Comparison of ENCODE assay signal across 8 cellular contexts in genomic region chr1:200409761-200410565, GRCh38. TPM values are rescaled to one million over a fixed set of nuclear protein-coding genes. Genes with fewer than 3 reads are reported as not detected.
DNase-seq lines count a peak whose midpoint lies in the region; ATAC-seq and TF ChIP-seq lines count a peak whose summit lies in the region.

A gene with protein sequence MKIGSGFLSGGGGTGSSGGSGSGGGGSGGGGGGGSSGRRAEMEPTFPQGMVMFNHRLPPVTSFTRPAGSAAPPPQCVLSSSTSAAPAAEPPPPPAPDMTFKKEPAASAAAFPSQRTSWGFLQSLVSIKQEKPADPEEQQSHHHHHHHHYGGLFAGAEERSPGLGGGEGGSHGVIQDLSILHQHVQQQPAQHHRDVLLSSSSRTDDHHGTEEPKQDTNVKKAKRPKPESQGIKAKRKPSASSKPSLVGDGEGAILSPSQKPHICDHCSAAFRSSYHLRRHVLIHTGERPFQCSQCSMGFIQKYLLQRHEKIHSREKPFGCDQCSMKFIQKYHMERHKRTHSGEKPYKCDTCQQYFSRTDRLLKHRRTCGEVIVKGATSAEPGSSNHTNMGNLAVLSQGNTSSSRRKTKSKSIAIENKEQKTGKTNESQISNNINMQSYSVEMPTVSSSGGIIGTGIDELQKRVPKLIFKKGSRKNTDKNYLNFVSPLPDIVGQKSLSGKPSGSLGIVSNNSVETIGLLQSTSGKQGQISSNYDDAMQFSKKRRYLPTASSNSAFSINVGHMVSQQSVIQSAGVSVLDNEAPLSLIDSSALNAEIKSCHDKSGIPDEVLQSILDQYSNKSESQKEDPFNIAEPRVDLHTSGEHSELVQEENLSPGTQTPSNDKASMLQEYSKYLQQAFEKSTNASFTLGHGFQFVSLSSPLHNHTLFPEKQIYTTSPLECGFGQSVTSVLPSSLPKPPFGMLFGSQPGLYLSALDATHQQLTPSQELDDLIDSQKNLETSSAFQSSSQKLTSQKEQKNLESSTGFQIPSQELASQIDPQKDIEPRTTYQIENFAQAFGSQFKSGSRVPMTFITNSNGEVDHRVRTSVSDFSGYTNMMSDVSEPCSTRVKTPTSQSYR (minus strand): TSS chr1:200410036. CDS start chr1:200409705, 331 bp downstream.

- ATAC-seq in HG02678 (IDR thresholded peaks at IDR 0.05; ENCODE audit: unreplicated experiment) = peak; percentile 95
- peak; percentile 99 for ATAC-seq in activated naive CD4-positive, alpha-beta T cell treated with anti-CD3 and anti-CD28 coated beads, Interleukin-2, amount 50 U/mL, for 72 hours
- peak; percentile 98 for ATAC-seq in omental fat pad (ENCODE audit: low FRiP score)

- H3K27ac Mint-ChIP-seq in activated naive CD4-positive, alpha-beta T cell treated with anti-CD3 and anti-CD28 coated beads, Interleukin-2, amount 50 U/mL, for 72 hours = peak within 1 kb of the TSS; percentile 95 to 99

- TF ChIP-seq CTCF in GM12864 (IDR thresholded peaks at IDR 0.05; ENCODE audit: low read depth, low read length, missing control alignments) = no peak
- TF ChIP-seq CTCF in omental fat pad (IDR thresholded peaks at IDR 0.05) = no peak

- H3K27ac ChIP-seq in temporal lobe (ENCODE audit: low read depth, low read length) = peak within 1 kb of the TSS; percentile 68

- DNase-seq in GM12864 (ENCODE audit: low read depth) (peak; percentile 79), NCI-H1105 treated with DMSO at 0.1 percent for 48 hours (lab: John Stamatoyannopoulos, UW) (peak; percentile 98), SKM-1 treated with dmso at 0.1 percent for 144 hours (lab: John Stamatoyannopoulos, UW; ENCODE audit: unreplicated experiment) (peak; percentile 96), glomerular visceral epithelial cell (ENCODE audit: extremely low spot score) (peak; percentile 93), omental fat pad (ENCODE audit: low spot score) (peak; percentile 78)
- DNase-seq in activated naive CD4-positive, alpha-beta T cell treated with anti-CD3 and anti-CD28 coated beads, Interleukin-2, amount 50 U/mL, for 72 hours (ENCODE audit: low spot score in 2 of 2) = peak; percentile 93 to 97

- H3K9me3 Mint-ChIP-seq in activated naive CD4-positive, alpha-beta T cell treated with anti-CD3 and anti-CD28 coated beads, Interleukin-2, amount 50 U/mL, for 72 hours = no peaks in the 10 kb centered on the region

- H3K4me3 ChIP-seq in GM12864 (ENCODE audit: low read depth, low read length) = peak within 1 kb of the TSS; percentile 99

- H3K36me3 Mint-ChIP-seq in activated naive CD4-positive, alpha-beta T cell treated with anti-CD3 and anti-CD28 coated beads, Interleukin-2, amount 50 U/mL, for 72 hours = peaks cover 42% of the 10 kb centered on the region in 2 donors

RNA-seq across cellular contexts. Expression of the gene that starts here (rescaled TPM):
- 10 to 100 TPM; 16.2 to 19.2 TPM for total RNA-seq in activated naive CD4-positive, alpha-beta T cell treated with anti-CD3 and anti-CD28 coated beads, Interleukin-2, amount 50 U/mL, for 72 hours
- total RNA-seq in omental fat pad (10 to 100 TPM; 13.0 to 18.7 (median 15.6) TPM), temporal lobe (33.4 TPM)

Comparison
In these comparisons a context has a peak if more than half of its experiments do, and no peak if none do; other contexts are left out.
1. Peak in every context shown above with its lines: DNase-seq, ATAC-seq, H3K4me3 ChIP-seq and H3K27ac ChIP-seq.